8 cellular contexts compared by ENCODE assay signal in the genomic region with DNA sequence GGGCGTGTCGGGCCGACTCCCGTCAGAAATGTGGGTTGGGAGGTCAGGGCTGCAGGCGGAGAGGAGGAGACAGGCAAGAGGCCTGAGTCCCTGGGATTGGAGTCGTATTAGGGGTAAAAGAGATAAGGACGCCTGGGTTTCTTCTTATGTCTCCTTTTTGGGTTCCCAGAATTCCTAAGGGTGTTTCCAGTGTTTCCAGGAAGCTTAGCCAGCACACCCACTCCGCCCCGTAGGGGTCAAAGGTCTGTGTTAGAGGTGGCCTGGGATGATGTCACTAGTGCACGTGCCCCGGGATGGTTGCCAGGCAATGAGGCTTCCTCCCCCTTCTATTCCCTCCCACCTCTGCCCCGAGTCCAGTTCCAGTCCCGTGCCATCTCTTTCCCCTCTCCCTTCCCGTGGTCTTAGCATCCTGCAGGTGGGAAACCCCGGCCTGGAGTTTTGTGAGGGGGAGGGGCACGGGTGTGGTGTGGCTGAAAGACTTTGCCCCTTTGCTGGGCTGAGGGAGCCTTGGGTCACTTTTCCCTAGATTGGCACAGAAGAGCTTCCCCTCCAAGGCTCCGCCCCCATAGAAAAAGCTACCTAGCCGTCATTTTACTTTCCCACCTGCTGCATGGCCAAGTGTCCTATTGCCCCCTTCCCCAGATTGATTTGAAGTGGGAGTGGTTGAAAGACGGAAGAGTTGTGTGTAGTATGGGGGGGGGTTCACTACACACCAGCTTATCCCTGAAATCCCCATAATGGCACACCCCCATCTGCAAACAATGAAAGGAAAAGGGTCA. TPM values are rescaled to one million over a fixed set of nuclear protein-coding genes. Genes with fewer than 3 reads are reported as not detected.
DNase-seq lines count a peak whose midpoint lies in the region; ATAC-seq and TF ChIP-seq lines count a peak whose summit lies in the region.

No MANE protein-coding gene starts in this region.

- H3K9me3 ChIP-seq in PC-9 (ENCODE audit: insufficient read depth, low read depth): no peaks in the 10 kb centered on the region
- no peaks in the 10 kb centered on the region for H3K9me3 ChIP-seq in naive thymus-derived CD4-positive, alpha-beta T cell (ENCODE audit: control insufficient read depth in 2 of 3, low read length in 3 of 3)

- BruUV-seq in PC-9 (replicated peaks; lab: Mats Ljungman, UMichigan): TSS peak; percentile 43

- H3K36me3 ChIP-seq in PC-9 (ENCODE audit: low read depth): no peaks in the 10 kb centered on the region
- H3K36me3 ChIP-seq in naive thymus-derived CD4-positive, alpha-beta T cell (ENCODE audit: control insufficient read depth in 2 of 3, insufficient read depth in 3 of 3, low read length in 3 of 3): peaks cover 0 to 3% (median 0%) of the 10 kb centered on the region in 3 experiments

- H2AFZ ChIP-seq in PC-9: peak overlapping the region; percentile 75

- H3K9me2 ChIP-seq in PC-9 (ENCODE audit: insufficient read depth): no peaks in the 10 kb centered on the region

- H4K20me1 ChIP-seq in PC-9 (ENCODE audit: insufficient read depth): no peaks in the 10 kb centered on the region

- TF ChIP-seq CTCF in PC-9 (conservative IDR thresholded peaks at IDR 0.05) (no peak), fibroblast of the aortic adventitia (IDR thresholded peaks at IDR 0.05; ENCODE audit: insufficient read depth, low read length) (no peak)

- peaks cover 0 to 10% (median 3%) of the 10 kb centered on the region in 5 donors for H3K36me3 Mint-ChIP-seq in naive thymus-derived CD4-positive, alpha-beta T cell

- peak; percentile 77 for DNase-seq in DMS153 treated with DMSO at 0.1 percent for 48 hours (lab: John Stamatoyannopoulos, UW; ENCODE audit: unreplicated experiment)
- peak; percentile 97 for DNase-seq in LHCN-M2 (ENCODE audit: low read depth)
- DNase-seq in PC-9: peak; percentile 75 to 93
- DNase-seq in activated T-helper 9 cell treated with anti-CD3 and anti-CD28 coated beads, Interleukin-2, amount 50 U/mL, for 16 hours (ENCODE audit: low read depth): peak; percentile 45
- peak; percentile 96 for DNase-seq in fibroblast of the aortic adventitia (ENCODE audit: low read depth)
- DNase-seq in naive thymus-derived CD4-positive, alpha-beta T cell: peak in 7 of 9 donors; percentile 42 to 74 (median 55)

- H3K27ac ChIP-seq in PC-9 (peak overlapping the region; percentile 63), temporal lobe (ENCODE audit: low read depth, low read length) (peak overlapping the region; percentile 92)
- H3K27ac ChIP-seq in naive thymus-derived CD4-positive, alpha-beta T cell (ENCODE audit: low read depth, low read length): peak overlapping the region; percentile 96

- ATAC-seq in naive thymus-derived CD4-positive, alpha-beta T cell: no peak
- ATAC-seq in HG03025 (IDR thresholded peaks at IDR 0.05; ENCODE audit: low FRiP score, unreplicated experiment): no peak

- peaks cover 41 to 73% (median 57%) of the 10 kb centered on the region in 7 donors for H3K4me1 Mint-ChIP-seq in naive thymus-derived CD4-positive, alpha-beta T cell

- peaks cover 31% of the 10 kb centered on the region; the same call in 1 of the 2 replicates for H3F3A ChIP-seq in PC-9 (ENCODE audit: insufficient read depth, low read depth)

- peak overlapping the region; percentile 88 for H3K4me2 ChIP-seq in PC-9

- H3K27ac Mint-ChIP-seq in naive thymus-derived CD4-positive, alpha-beta T cell: peak overlapping the region; percentile 78 to 100 (median 98)

- H3K27me3 ChIP-seq in PC-9 (ENCODE audit: insufficient read depth, low read depth): no peaks in the 10 kb centered on the region
- H3K27me3 ChIP-seq in naive thymus-derived CD4-positive, alpha-beta T cell (ENCODE audit: control insufficient read depth in 2 of 2, insufficient read depth in 2 of 2, low read length in 2 of 2): no peaks in the 10 kb centered on the region

- peaks cover 24% of the 10 kb centered on the region for H3K4me1 ChIP-seq in PC-9 (replicated peaks; ENCODE audit: insufficient read depth)
- H3K4me1 ChIP-seq in naive thymus-derived CD4-positive, alpha-beta T cell (ENCODE audit: control insufficient read depth in 2 of 2, insufficient read depth in 2 of 2, low read length in 2 of 2): peaks cover 35 to 51% of the 10 kb centered on the region in 2 donors

- H3K4me3 Mint-ChIP-seq in naive thymus-derived CD4-positive, alpha-beta T cell: peak overlapping the region; percentile 91 to 99 (median 96)

- CTCF ChIA-PET in PC-9 (lab: Charles Lee): interaction anchor here (0.7 to 0.8 kb wide), 2 partner anchors 12 to 276 kb away, joined by 3 to 6 read pairs; no protein-coding TSS in a partner anchor
- CTCF ChIA-PET in naive thymus-derived CD4-positive, alpha-beta T cell (lab: Charles Lee): interaction anchor here (0.9 to 1.4 kb wide), 5 partner anchors 8 to 154 kb away, joined by 3 to 7 read pairs (median 3); no protein-coding TSS in a partner anchor

- intact Hi-C loops in PC-9 (cut with micrococcal nuclease; ENCODE audit: unreplicated experiment): loop anchor here (1.0 to 5.0 kb wide), 5 partner anchors 8 to 434 kb away; a partner anchor contains a TSS
- intact Hi-C loops in naive thymus-derived CD4-positive, alpha-beta T cell (cut with micrococcal nuclease): loop anchor here (5.0 to 10.0 kb wide), 3 partner anchors 546 to 792 kb away; a partner anchor contains a TSS

- POLR2A ChIA-PET in PC-9 (lab: Charles Lee; ENCODE audit: unreplicated experiment): no interaction called here
- POLR2A ChIA-PET in naive thymus-derived CD4-positive, alpha-beta T cell (lab: Charles Lee): interaction anchor here (0.7 to 9.7 kb wide), 9 partner anchors 7 to 327 kb away, joined by 3 to 89 read pairs (median 7); a partner anchor contains a TSS

- H3K79me2 ChIP-seq in PC-9 (ENCODE audit: low read depth): no peaks in the 10 kb centered on the region; the same call in 1 of the 2 replicates

- peaks cover 0 to 12% (median 0%) of the 10 kb centered on the region in 5 donors for H3K27me3 Mint-ChIP-seq in naive thymus-derived CD4-positive, alpha-beta T cell

- H3K4me3 ChIP-seq in PC-9 (peak overlapping the region; percentile 82), fibroblast of the aortic adventitia (ENCODE audit: low read depth, low read length) (peak overlapping the region; percentile 87)
- peak overlapping the region; percentile 96 for H3K4me3 ChIP-seq in naive thymus-derived CD4-positive, alpha-beta T cell (ENCODE audit: low read length)

- H3K9me3 Mint-ChIP-seq in naive thymus-derived CD4-positive, alpha-beta T cell: peaks cover 0 to 6% (median 0%) of the 10 kb centered on the region in 11 donors

RNA-seq across cellular contexts. Expression of a gene that starts 2.8 kb away (rescaled TPM):
- total RNA-seq in LHCN-M2 (2014; rRNA removed): 1.8 and 2.1 TPM in 2 replicates
- 2.7 TPM for polyA plus RNA-seq in LHCN-M2 (2012)
- 41.3 and 41.8 TPM in 2 replicates for total RNA-seq in PC-9 (2021)
- total RNA-seq in fibroblast of the aortic adventitia (ENCODE audit: low replicate concordance): 5.7 and 32.1 TPM in 2 replicates
- total RNA-seq in naive thymus-derived CD4-positive, alpha-beta T cell: 100 to 1,000 TPM in 4 of 5 experiments, 10 to 100 TPM in 1; 32.2 to 179 (median 120) TPM
- 1 to 10 TPM in 1 of 2 donors, under 1 TPM in 1; 0.95 to 1.5 TPM for polyA plus RNA-seq in naive thymus-derived CD4-positive, alpha-beta T cell
- total RNA-seq in temporal lobe: 16.2 TPM

RNA-seq across cellular contexts. Expression of a gene that starts 18.1 kb away (rescaled TPM):
- 1.1 TPM in 1 of 2 replicates, not detected in the other for total RNA-seq in LHCN-M2 (2014; rRNA removed)
- polyA plus RNA-seq in LHCN-M2 (2012): 0.24 TPM
- total RNA-seq in PC-9 (2021): 3.1 and 3.4 TPM in 2 replicates
- total RNA-seq in fibroblast of the aortic adventitia (ENCODE audit: low replicate concordance): 0.18 TPM in 1 of 2 replicates, not detected in the other
- total RNA-seq in naive thymus-derived CD4-positive, alpha-beta T cell: 10 to 100 TPM in 4 of 5 experiments, under 1 TPM in 1; 0.70 to 32.7 (median 11.6) TPM
- polyA plus RNA-seq in naive thymus-derived CD4-positive, alpha-beta T cell: not detected
- 0.49 TPM for total RNA-seq in temporal lobe

RNA-seq across cellular contexts. Expression of a gene that starts 20.6 kb away (rescaled TPM):
- total RNA-seq in LHCN-M2 (2014; rRNA removed) (80.8 and 89.6 TPM in 2 replicates), PC-9 (2021) (159 and 176 TPM in 2 replicates), fibroblast of the aortic adventitia (ENCODE audit: low replicate concordance) (39.1 and 41.1 TPM in 2 replicates), temporal lobe (25.8 TPM)
- polyA plus RNA-seq in LHCN-M2 (2012): 230 TPM
- total RNA-seq in naive thymus-derived CD4-positive, alpha-beta T cell: 10 to 100 TPM; 22.1 to 63.8 (median 24.9) TPM
- 100 to 1,000 TPM; 113 to 132 TPM for polyA plus RNA-seq in naive thymus-derived CD4-positive, alpha-beta T cell

RNA-seq across cellular contexts. Expression of a gene that starts 21.0 kb away (rescaled TPM):
- total RNA-seq in LHCN-M2 (2014; rRNA removed) (5.6 and 7.8 TPM in 2 replicates), PC-9 (2021) (14.3 and 22.0 TPM in 2 replicates), fibroblast of the aortic adventitia (ENCODE audit: low replicate concordance) (6.8 and 11.2 TPM in 2 replicates), temporal lobe (9.6 TPM)
- 4.1 TPM for polyA plus RNA-seq in LHCN-M2 (2012)
- total RNA-seq in naive thymus-derived CD4-positive, alpha-beta T cell: 10 to 100 TPM in 2 of 5 experiments, 1 to 10 TPM in 3; 8.4 to 14.2 (median 9.5) TPM
- polyA plus RNA-seq in naive thymus-derived CD4-positive, alpha-beta T cell: 1 to 10 TPM; 7.5 to 7.9 TPM

RNA-seq across cellular contexts. Expression of a gene that starts 51.8 kb away (rescaled TPM):
- total RNA-seq in LHCN-M2 (2014; rRNA removed) (83.2 and 98.2 TPM in 2 replicates), PC-9 (2021) (197 and 219 TPM in 2 replicates), fibroblast of the aortic adventitia (ENCODE audit: low replicate concordance) (81.5 and 143 TPM in 2 replicates), temporal lobe (285 TPM)
- polyA plus RNA-seq in LHCN-M2 (2012): 85.2 TPM
- total RNA-seq in naive thymus-derived CD4-positive, alpha-beta T cell: 100 to 1,000 TPM; 189 to 417 (median 359) TPM
- 10 to 100 TPM; 12.7 to 39.3 TPM for polyA plus RNA-seq in naive thymus-derived CD4-positive, alpha-beta T cell

Comparison
In these comparisons a context has a peak if more than half of its experiments do, and no peak if none do; other contexts are left out.
1. DNase-seq: peak in every context shown above with its lines; median percentile 97 in LHCN-M2; 96 in fibroblast of the aortic adventitia; 84 in PC-9; 77 in DMS153 treated with DMSO at 0.1 percent for 48 hours; 55 in naive thymus-derived CD4-positive, alpha-beta T cell; 45 in activated T-helper 9 cell treated with anti-CD3 and anti-CD28 coated beads, Interleukin-2, amount 50 U/mL, for 16 hours.